In the genomic region with DNA sequence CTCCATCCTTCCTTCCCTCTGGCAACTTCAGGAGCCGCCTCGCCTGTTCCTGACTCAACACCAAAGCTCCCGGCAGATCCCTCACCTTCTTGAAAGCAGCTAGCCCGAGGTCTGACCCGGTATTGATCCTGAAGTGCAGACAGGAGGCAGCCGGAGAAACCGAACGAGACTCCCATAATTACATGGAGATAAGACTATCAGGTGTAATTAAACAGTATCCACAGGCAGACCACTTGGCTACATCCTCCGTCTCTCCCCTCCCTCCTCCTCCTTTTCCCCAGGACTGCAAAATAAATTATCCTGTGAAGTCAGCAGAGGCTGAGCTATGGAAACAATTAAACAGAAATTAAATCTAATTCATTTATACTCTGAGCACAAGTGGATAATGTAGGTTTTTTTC, we compare ENCODE assay signal across 28 cellular contexts.
DNase-seq lines count a peak whose midpoint lies in the region; TF ChIP-seq lines count a peak whose summit lies in the region.
"Had no signal": no experiment of that assay in that cellular context is flagged by ENCODE, and none has a peak within 500 bp of the region (broad histone marks: within the 10 kb centered on the region; RNA-seq: fewer than 3 reads in every experiment).

No MANE protein-coding gene starts in this region.

- no peaks in the 10 kb centered on the region for H3K79me2 ChIP-seq in neural cell (replicated peaks; ENCODE audit: insufficient read depth, low read length)

- H3K4me3 ChIP-seq in BLaER1 treated with 17β-estradiol and CSF1 and Interleukin-3, amounts not matched to agents 10 nM and 100 nM: no peak overlapping the region
- H3K4me3 ChIP-seq in WERI-Rb-1 (ENCODE audit: low read depth, low read length) (no peak overlapping the region), neural cell (ENCODE audit: low read length) (peak overlapping the region; percentile 28)
- H3K4me3 ChIP-seq: A549, GM23338, K562, Peyer's patch, SK-N-MC had no signal

- H3K4me2 ChIP-seq in BLaER1 treated with 17β-estradiol and CSF1 and Interleukin-3, amounts not matched to agents 10 nM and 100 nM: peak overlapping the region in 9 of 11 experiments; percentile 69 to 89 (median 77); a peak in 15 of 22 replicates
- no peak overlapping the region for H3K4me2 ChIP-seq in neural cell (ENCODE audit: low read length)
- H3K4me2 ChIP-seq: A549, GM23338 had no signal

- no peak for TF ChIP-seq EP300 in neural cell (conservative IDR thresholded peaks at IDR 0.05; ENCODE audit: poor library complexity, severe bottlenecking)

- DNase-seq in NCI-H1105 treated with DMSO at 0.1 percent for 48 hours (lab: John Stamatoyannopoulos, UW): peak; percentile 59
- peak; percentile 63 for DNase-seq in WERI-Rb-1
- DNase-seq in D341Med (ENCODE audit: low spot score): no peak
- no peak for DNase-seq in NOMO-1 treated with dmso at 0.1 percent for 144 hours (lab: John Stamatoyannopoulos, UW; ENCODE audit: unreplicated experiment)
- DNase-seq in activated CD4-positive, alpha-beta T cell treated with anti-CD3 and anti-CD28 coated beads for 4 hours: no peak
- no peak for DNase-seq in NCI-H526 treated with DMSO at 0.1 percent for 48 hours (lab: John Stamatoyannopoulos, UW)
- DNase-seq: AML-193; Caco-2; CD8-positive, alpha-beta T cell; DMS79 treated with DMSO at 0.1 percent for 48 hours; GF-D8; H9; MV-4-11; NCI-H2029; NCI-H2171; NCI-H524; NCI-H774; OCI-M1; Peyer's patch; SHP77 treated with DMSO at 0.1 percent for 48 hours; T-helper 17 cell had no signal

- H4K20me1 ChIP-seq in BLaER1 treated with 17β-estradiol and CSF1 and Interleukin-3, amounts not matched to agents 10 nM and 100 nM: peaks cover 0 to 22% (median 0%) of the 10 kb centered on the region in 11 experiments; a peak in 3 of 22 replicates
- no peaks in the 10 kb centered on the region for H4K20me1 ChIP-seq in neural cell (ENCODE audit: insufficient read depth)

- H3F3A ChIP-seq in neural cell (ENCODE audit: insufficient read depth, low read length, poor library complexity, severe bottlenecking): no peaks in the 10 kb centered on the region

- no peak overlapping the region for H3K9ac ChIP-seq in BLaER1 treated with 17β-estradiol and CSF1 and Interleukin-3, amounts not matched to agents 10 nM and 100 nM
- H3K9ac ChIP-seq in neural cell (ENCODE audit: low read length): no peak overlapping the region

- no peak for TF ChIP-seq CTCF in WERI-Rb-1 (IDR thresholded peaks at IDR 0.05; ENCODE audit: low read depth, low read length)
- no peak for TF ChIP-seq CTCF in neural cell (IDR thresholded peaks at IDR 0.05; ENCODE audit: poor library complexity, severe bottlenecking)

- H3K9me2 ChIP-seq in neural cell (ENCODE audit: insufficient read depth, low read length): no peaks in the 10 kb centered on the region

- H3K36me3 ChIP-seq in BLaER1 treated with 17β-estradiol and CSF1 and Interleukin-3, amounts not matched to agents 10 nM and 100 nM: no peaks in the 10 kb centered on the region; a peak in 2 of 22 replicates
- H3K36me3 ChIP-seq in WERI-Rb-1 (peaks cover 8% of the 10 kb centered on the region; the same call in 1 of the 2 replicates), neural cell (ENCODE audit: insufficient read depth, low read length) (no peaks in the 10 kb centered on the region)
- H3K36me3 ChIP-seq: Peyer's patch had no signal

- no peak for TF ChIP-seq RAD21 in neural cell (conservative IDR thresholded peaks at IDR 0.05)

- peaks cover 11 to 55% (median 49%) of the 10 kb centered on the region in 10 experiments for H3K4me1 ChIP-seq in BLaER1 treated with 17β-estradiol and CSF1 and Interleukin-3, amounts not matched to agents 10 nM and 100 nM
- H3K4me1 ChIP-seq: Caco-2, Peyer's patch had no signal

- H2AFZ ChIP-seq in neural cell (ENCODE audit: low read depth, low read length): no peak overlapping the region
- H2AFZ ChIP-seq: GM23338 had no signal

- peaks cover 0 to 16% (median 10%) of the 10 kb centered on the region in 11 experiments; a peak in 8 of 22 replicates for H3K27me3 ChIP-seq in BLaER1 treated with 17β-estradiol and CSF1 and Interleukin-3, amounts not matched to agents 10 nM and 100 nM
- no peaks in the 10 kb centered on the region for H3K27me3 ChIP-seq in WERI-Rb-1 (ENCODE audit: insufficient read depth, low read depth, severe bottlenecking)
- no peaks in the 10 kb centered on the region for H3K27me3 ChIP-seq in neural cell (ENCODE audit: insufficient read depth, low read depth, low read length)
- H3K27me3 ChIP-seq: Peyer's patch had no signal

- peaks cover 9 to 13% (median 11%) of the 10 kb centered on the region in 11 experiments for H3K9me3 ChIP-seq in BLaER1 treated with 17β-estradiol and CSF1 and Interleukin-3, amounts not matched to agents 10 nM and 100 nM (replicated peaks in 1 of 11)
- peaks cover 13% of the 10 kb centered on the region for H3K9me3 ChIP-seq in WERI-Rb-1 (ENCODE audit: severe bottlenecking)
- H3K9me3 ChIP-seq in neural cell (ENCODE audit: low read length): peaks cover 6% of the 10 kb centered on the region
- H3K9me3 ChIP-seq: Caco-2, Peyer's patch had no signal

- no peak overlapping the region for H3K27ac ChIP-seq in BLaER1 treated with 17β-estradiol and CSF1 and Interleukin-3, amounts not matched to agents 10 nM and 100 nM
- H3K27ac ChIP-seq in WERI-Rb-1 (peak overlapping the region; percentile 4), neural cell (ENCODE audit: low read length) (no peak overlapping the region)
- H3K27ac ChIP-seq: C4-2B, Peyer's patch, SK-N-MC had no signal

TF ChIP-seq in neural cell, 6 proteins besides CTCF, POLR2A, EP300 and RAD21:
- TF ChIP-seq EZH2 (IDR thresholded peaks at IDR 0.05; ENCODE audit: borderline replicate concordance, insufficient read depth, low read length, poor library complexity, severe bottlenecking): no peak
- TF ChIP-seq SMC3 (conservative IDR thresholded peaks at IDR 0.05; ENCODE audit: poor library complexity): no peak
- TF ChIP-seq TAF1 (IDR thresholded peaks at IDR 0.05; ENCODE audit: low read depth): no peak
TF ChIP-seq in neural cell: peak in this region for 0.

Comparison
In these comparisons a context has a peak if more than half of its experiments do, and no peak if none do; other contexts are left out.
1. DNase-seq: peak in NCI-H1105 treated with DMSO at 0.1 percent for 48 hours (single experiment) and WERI-Rb-1 (single experiment); none in D341Med (single experiment), NOMO-1 treated with dmso at 0.1 percent for 144 hours (single experiment), activated CD4-positive, alpha-beta T cell treated with anti-CD3 and anti-CD28 coated beads for 4 hours (0 of 2) and NCI-H526 treated with DMSO at 0.1 percent for 48 hours (single experiment).